11 cellular contexts compared by ENCODE assay signal in genomic region chr19:54451331-54451871, GRCh38. TPM values are rescaled to one million over a fixed set of nuclear protein-coding genes. Genes with fewer than 3 reads are reported as not detected.
DNase-seq lines count a peak whose midpoint lies in the region; ATAC-seq lines count a peak whose summit lies in the region.
"Had no signal": no experiment of that assay in that cellular context is flagged by ENCODE, and none has a peak within 500 bp of the region (broad histone marks: within the 10 kb centered on the region; RNA-seq: fewer than 3 reads in every experiment).

No MANE protein-coding gene starts in this region.

- H3K27ac ChIP-seq in SK-N-MC, result no peak overlapping the region

- H3K36me3 Mint-ChIP-seq in stimulated activated naive B cell treated with anti-CD40 and anti-IgM and Interleukin-4, amounts not matched to agents 10 μg/mL and 1 μg/mL and 100 μg/mL, for 72 hours, result peaks cover 51 to 60% of the 10 kb centered on the region in 2 donors

- H3K36me3 ChIP-seq in SK-N-MC (ENCODE audit: insufficient read depth, low read length), result peaks cover 58% of the 10 kb centered on the region

- H3K4me3 ChIP-seq in SK-N-MC, result no peak overlapping the region

- peak overlapping the region; percentile 57 for H3K9ac ChIP-seq in SK-N-MC (ENCODE audit: insufficient read length)

- ATAC-seq in stimulated activated naive B cell treated with anti-CD40 and anti-IgM and Interleukin-4, amounts not matched to agents 10 μg/mL and 1 μg/mL and 100 μg/mL, for 72 hours (replicated peaks), result no peak
- ATAC-seq in left lobe of liver (no peak), HG03460 (IDR thresholded peaks at IDR 0.05; ENCODE audit: unreplicated experiment) (no peak)
- ATAC-seq: left cardiac atrium had no signal

- peak; percentile 49 for DNase-seq in activated CD8-positive, alpha-beta memory T cell treated with anti-CD3 and anti-CD28 coated beads, Interleukin-2, amount 50 U/mL, for 48 hours
- no peak for DNase-seq in activated CD8-positive, alpha-beta memory T cell treated with anti-CD3 and anti-CD28 coated beads for 24 hours
- no peak for DNase-seq in SK-N-MC (ENCODE audit: low read depth, low spot score)
- DNase-seq in fibroblast of peridontal ligament (ENCODE audit: extremely low read depth), result peak; percentile 40
- DNase-seq in stimulated activated naive B cell treated with anti-CD40 and anti-IgM and Interleukin-4, amounts not matched to agents 10 μg/mL and 1 μg/mL and 100 μg/mL, for 72 hours, result no peak
- no peak for DNase-seq in left lobe of liver (ENCODE audit: low spot score)
- DNase-seq in NCI-H82 treated with DMSO at 0.1 percent for 48 hours (lab: John Stamatoyannopoulos, UW; ENCODE audit: unreplicated experiment), result no peak
- DNase-seq: activated gamma-delta T cell treated with Interleukin-2 at 50 U/mL for 16 hours, DMS79 treated with DMSO at 0.1 percent for 48 hours, left cardiac atrium had no signal

- H3K27ac Mint-ChIP-seq in stimulated activated naive B cell treated with anti-CD40 and anti-IgM and Interleukin-4, amounts not matched to agents 10 μg/mL and 1 μg/mL and 100 μg/mL, for 72 hours, result peak overlapping the region; percentile 93

- peak overlapping the region; percentile 94 to 99 for H3K4me3 Mint-ChIP-seq in stimulated activated naive B cell treated with anti-CD40 and anti-IgM and Interleukin-4, amounts not matched to agents 10 μg/mL and 1 μg/mL and 100 μg/mL, for 72 hours

- no peaks in the 10 kb centered on the region for H3K27me3 Mint-ChIP-seq in stimulated activated naive B cell treated with anti-CD40 and anti-IgM and Interleukin-4, amounts not matched to agents 10 μg/mL and 1 μg/mL and 100 μg/mL, for 72 hours

- H3K4me1 Mint-ChIP-seq in stimulated activated naive B cell treated with anti-CD40 and anti-IgM and Interleukin-4, amounts not matched to agents 10 μg/mL and 1 μg/mL and 100 μg/mL, for 72 hours, result peaks cover 24 to 46% of the 10 kb centered on the region in 2 donors

- no peaks in the 10 kb centered on the region for H3K9me3 ChIP-seq in SK-N-MC (ENCODE audit: low read depth, low read length)

- no peaks in the 10 kb centered on the region for H3K9me3 Mint-ChIP-seq in stimulated activated naive B cell treated with anti-CD40 and anti-IgM and Interleukin-4, amounts not matched to agents 10 μg/mL and 1 μg/mL and 100 μg/mL, for 72 hours

RNA-seq across cellular contexts. Expression of gene LENG8, which starts 2.4 kb away (rescaled TPM):
- total RNA-seq in left lobe of liver, result 57.8 TPM

RNA-seq across cellular contexts. Expression of gene LENG9, which starts 12.2 kb away (rescaled TPM):
- total RNA-seq in left lobe of liver, result 2.2 TPM

RNA-seq across cellular contexts. Expression of gene CDC42EP5, which starts 21.7 kb away (rescaled TPM):
- 2.4 TPM for total RNA-seq in left lobe of liver

RNA-seq across cellular contexts. Expression of gene TTYH1, which starts 36.1 kb away (rescaled TPM):
- total RNA-seq in left lobe of liver, result 0.33 TPM

RNA-seq across cellular contexts. Expression of gene LAIR2, which starts 51.2 kb away (rescaled TPM):
- not detected for total RNA-seq in left lobe of liver

Comparison
In these comparisons a context has a peak if more than half of its experiments do, and no peak if none do; other contexts are left out.
1. DNase-seq: peak in activated CD8-positive, alpha-beta memory T cell treated with anti-CD3 and anti-CD28 coated beads, Interleukin-2, amount 50 U/mL, for 48 hours (single experiment) and fibroblast of peridontal ligament (single experiment); none in activated CD8-positive, alpha-beta memory T cell treated with anti-CD3 and anti-CD28 coated beads for 24 hours (single experiment), SK-N-MC (single experiment), stimulated activated naive B cell treated with anti-CD40 and anti-IgM and Interleukin-4, amounts not matched to agents 10 μg/mL and 1 μg/mL and 100 μg/mL, for 72 hours (single experiment), left lobe of liver (single experiment) and NCI-H82 treated with DMSO at 0.1 percent for 48 hours (single experiment).